In the genomic region with DNA sequence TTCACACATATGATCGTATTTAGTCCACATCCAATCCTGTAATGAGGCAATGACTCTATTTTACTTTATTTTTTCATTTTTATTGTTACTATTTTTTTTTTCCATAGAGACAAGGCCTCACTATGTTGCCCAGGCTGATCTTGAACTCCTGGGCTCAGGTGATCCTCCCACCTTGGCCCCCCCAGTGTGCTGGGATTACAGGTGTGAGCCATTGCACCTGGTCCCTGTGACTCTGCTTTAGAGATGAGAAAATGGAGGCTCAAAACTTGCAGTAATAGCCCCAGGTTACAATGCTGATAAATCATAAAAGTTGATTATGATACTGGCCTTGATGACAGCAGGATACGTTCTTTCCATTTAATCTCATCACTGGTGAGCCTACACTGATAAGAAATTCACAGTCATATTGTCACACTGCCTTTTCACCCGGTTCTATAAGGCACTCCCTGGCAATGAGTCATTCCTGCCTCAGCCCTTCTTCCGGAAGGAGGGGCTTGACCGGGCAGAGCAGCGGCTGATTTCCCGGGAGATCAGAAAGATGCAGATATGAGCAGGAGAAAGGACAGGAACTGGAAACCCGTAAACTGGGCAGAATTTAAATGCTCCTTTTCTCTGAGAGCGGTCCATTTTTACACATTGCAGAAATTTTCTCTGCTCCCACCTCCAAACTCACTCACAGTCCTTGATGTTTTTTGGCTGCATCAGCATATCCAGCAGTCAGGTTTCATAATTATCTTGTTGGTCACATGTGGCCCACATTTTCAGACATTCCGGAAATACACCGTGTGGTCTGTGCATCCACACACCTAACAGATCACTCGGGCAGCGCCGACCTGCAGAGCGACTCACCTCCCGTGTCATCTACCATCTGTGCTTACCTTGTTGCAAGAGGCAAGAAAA, we compare ENCODE assay signal across 10 cellular contexts.
DNase-seq lines count a peak whose midpoint lies in the region; ATAC-seq and TF ChIP-seq lines count a peak whose summit lies in the region.
"Had no signal": no experiment of that assay in that cellular context is flagged by ENCODE, and none has a peak within 500 bp of the region (broad histone marks: within the 10 kb centered on the region; RNA-seq: fewer than 3 reads in every experiment).

No MANE protein-coding gene starts in this region.

- TF ChIP-seq CTCF in Peyer's patch (IDR thresholded peaks at IDR 0.05) (no peak), esophagus squamous epithelium (IDR thresholded peaks at IDR 0.05) (no peak)

- H2AFZ ChIP-seq in trophoblast cell (ENCODE audit: insufficient read depth, low read length, poor library complexity): no peak overlapping the region

- H3K79me2 ChIP-seq in trophoblast cell (ENCODE audit: control insufficient read depth, insufficient read depth, low read length, poor library complexity): no peaks in the 10 kb centered on the region

- H3K23ac ChIP-seq in trophoblast cell (ENCODE audit: low read length): no peak overlapping the region

- H3K4me2 ChIP-seq in trophoblast cell (ENCODE audit: low read length): peak overlapping the region; percentile 53

- H3K79me1 ChIP-seq in trophoblast cell (ENCODE audit: low read length): peaks cover 1% of the 10 kb centered on the region

- WGBS in esophagus squamous epithelium, 2 donors: 33 to 60% methylated on average over 16 of the region's 16 CpGs
- WGBS in trophoblast cell (ENCODE audit: extremely low coverage, insufficient coverage, insufficient read length): no CpG with 5 or more reads among the region's 16 CpGs

- H3K36me3 ChIP-seq in Peyer's patch (no peaks in the 10 kb centered on the region), esophagus squamous epithelium (no peaks in the 10 kb centered on the region), trophoblast cell (ENCODE audit: control insufficient read depth in 1 of 2, insufficient read depth in 2 of 2, low read length in 2 of 2) (no peaks in the 10 kb centered on the region)
- H3K36me3 ChIP-seq: uterus had no signal

- intact Hi-C loops in esophagus squamous epithelium (cut with DNase I): no loop called here
- intact Hi-C loops in posterior cingulate gyrus (cut with DNase I): no loop called here

- peaks cover 7 to 8% of the 10 kb centered on the region in 2 donors for H3K9me3 Mint-ChIP-seq in stimulated activated naive CD8-positive, alpha-beta T cell treated with anti-CD3 and anti-CD28 coated beads, Interleukin-15, amount 100 ng/mL, for 72 hours
- H3K9me3 Mint-ChIP-seq: T-helper 2 cell treated with Interferon-gamma antibody and Interleukin-4, amounts not matched to agents 5 μg/mL and 100 μg/mL, for 36 hours had no signal

- H2BK120ac ChIP-seq in trophoblast cell (ENCODE audit: insufficient read depth, low read length, poor library complexity): no peak overlapping the region

- TF ChIP-seq POLR2A in Peyer's patch (IDR thresholded peaks at IDR 0.05) (peak in 1 of 2 donors; percentile 60), esophagus squamous epithelium (IDR thresholded peaks at IDR 0.05) (no peak)

- no peak overlapping the region for H3K27ac Mint-ChIP-seq in stimulated activated naive CD8-positive, alpha-beta T cell treated with anti-CD3 and anti-CD28 coated beads, Interleukin-15, amount 100 ng/mL, for 72 hours
- H3K27ac Mint-ChIP-seq: T-helper 2 cell treated with Interferon-gamma antibody and Interleukin-4, amounts not matched to agents 5 μg/mL and 100 μg/mL, for 36 hours had no signal

- H4K12ac ChIP-seq in trophoblast cell (ENCODE audit: low read depth, low read length): no peak overlapping the region

- no peak overlapping the region for H2AK5ac ChIP-seq in trophoblast cell (ENCODE audit: low read length)

- peaks cover 43% of the 10 kb centered on the region for H3K27me3 Mint-ChIP-seq in stimulated activated naive CD8-positive, alpha-beta T cell treated with anti-CD3 and anti-CD28 coated beads, Interleukin-15, amount 100 ng/mL, for 72 hours

- no peak overlapping the region for H2BK5ac ChIP-seq in trophoblast cell (ENCODE audit: low read depth, low read length, poor library complexity)

- H3K9me3 ChIP-seq in Peyer's patch (no peaks in the 10 kb centered on the region), esophagus squamous epithelium (no peaks in the 10 kb centered on the region), trophoblast cell (ENCODE audit: insufficient read depth, low read depth, low read length) (no peaks in the 10 kb centered on the region)
- H3K9me3 ChIP-seq: uterus had no signal

- H3K9ac ChIP-seq in trophoblast cell (ENCODE audit: low read length): no peak overlapping the region

- no peak overlapping the region for H3K18ac ChIP-seq in trophoblast cell (ENCODE audit: low read length)

- ATAC-seq in HG02623 (IDR thresholded peaks at IDR 0.05; ENCODE audit: unreplicated experiment): no peak
- no peak for ATAC-seq in HG02973 (IDR thresholded peaks at IDR 0.05; ENCODE audit: unreplicated experiment)
- ATAC-seq in stimulated activated naive CD8-positive, alpha-beta T cell treated with anti-CD3 and anti-CD28 coated beads, Interleukin-15, amount 100 ng/mL, for 72 hours: no peak

- H3K4ac ChIP-seq in trophoblast cell (ENCODE audit: low read depth, low read length): no peak overlapping the region

- no peaks in the 10 kb centered on the region for H3K27me3 ChIP-seq in Peyer's patch
- H3K27me3 ChIP-seq in esophagus squamous epithelium: no peaks in the 10 kb centered on the region
- no peaks in the 10 kb centered on the region for H3K27me3 ChIP-seq in trophoblast cell (ENCODE audit: insufficient read depth, low read length)
- H3K27me3 ChIP-seq: uterus had no signal

- H3K4me1 ChIP-seq in Peyer's patch (peaks cover 0 to 4% (median 0%) of the 10 kb centered on the region in 4 donors), esophagus squamous epithelium (peaks cover 4 to 35% (median 7%) of the 10 kb centered on the region in 3 donors), trophoblast cell (ENCODE audit: control insufficient read depth in 1 of 2, insufficient read depth in 2 of 2, low read length in 2 of 2) (peaks cover 0 to 6% of the 10 kb centered on the region in 2 experiments)
- H3K4me1 ChIP-seq: uterus had no signal

- H3K27ac ChIP-seq in Peyer's patch (peak overlapping the region in 3 of 4 donors; percentile 70 to 84 (median 81)), esophagus squamous epithelium (peak overlapping the region; percentile 5 to 77 (median 44)), trophoblast cell (ENCODE audit: low read depth, low read length) (peak overlapping the region; percentile 18)
- H3K27ac ChIP-seq: uterus had no signal

- H2BK12ac ChIP-seq in trophoblast cell (ENCODE audit: low read length): no peak overlapping the region

- no peak overlapping the region for H3K14ac ChIP-seq in trophoblast cell (ENCODE audit: low read length)

- H3K4me3 ChIP-seq in Peyer's patch (no peak overlapping the region), esophagus squamous epithelium (peak overlapping the region in 1 of 4 donors; percentile 14), trophoblast cell (ENCODE audit: low read depth, low read length) (no peak overlapping the region)
- H3K4me3 ChIP-seq: uterus had no signal

- H4K91ac ChIP-seq in trophoblast cell (ENCODE audit: low read depth, low read length): no peak overlapping the region

- H3K4me1 Mint-ChIP-seq in stimulated activated naive CD8-positive, alpha-beta T cell treated with anti-CD3 and anti-CD28 coated beads, Interleukin-15, amount 100 ng/mL, for 72 hours: no peaks in the 10 kb centered on the region

- H4K8ac ChIP-seq in trophoblast cell (ENCODE audit: low read depth, low read length): no peak overlapping the region

- DNase-seq in HCEC 1CT (peak; percentile 49), Peyer's patch (peak in 2 of 3 donors; percentile 74 to 84), esophagus squamous epithelium (lab: John Stamatoyannopoulos, UW) (no peak), trophoblast cell (peak; percentile 94 to 95), posterior cingulate gyrus (no peak)
- DNase-seq in stimulated activated naive CD8-positive, alpha-beta T cell treated with anti-CD3 and anti-CD28 coated beads, Interleukin-15, amount 100 ng/mL, for 72 hours: no peak
- DNase-seq: uterus had no signal

- H3K4me3 Mint-ChIP-seq in stimulated activated naive CD8-positive, alpha-beta T cell treated with anti-CD3 and anti-CD28 coated beads, Interleukin-15, amount 100 ng/mL, for 72 hours: no peak overlapping the region
- H3K4me3 Mint-ChIP-seq: T-helper 2 cell treated with Interferon-gamma antibody and Interleukin-4, amounts not matched to agents 5 μg/mL and 100 μg/mL, for 36 hours had no signal

Comparison
In these comparisons a context has a peak if more than half of its experiments do, and no peak if none do; other contexts are left out.
1. DNase-seq: peak in HCEC 1CT (single experiment), Peyer's patch (2 of 3) and trophoblast cell (2 of 2); none in esophagus squamous epithelium (single experiment), posterior cingulate gyrus (0 of 10) and stimulated activated naive CD8-positive, alpha-beta T cell treated with anti-CD3 and anti-CD28 coated beads, Interleukin-15, amount 100 ng/mL, for 72 hours (0 of 2).
2. H3K27ac ChIP-seq: peak in every context shown above with its lines; median percentile 81 in Peyer's patch; 44 in esophagus squamous epithelium; 18 in trophoblast cell.